Comparison of ENCODE assay signal across 1 cellular context in the genomic region with DNA sequence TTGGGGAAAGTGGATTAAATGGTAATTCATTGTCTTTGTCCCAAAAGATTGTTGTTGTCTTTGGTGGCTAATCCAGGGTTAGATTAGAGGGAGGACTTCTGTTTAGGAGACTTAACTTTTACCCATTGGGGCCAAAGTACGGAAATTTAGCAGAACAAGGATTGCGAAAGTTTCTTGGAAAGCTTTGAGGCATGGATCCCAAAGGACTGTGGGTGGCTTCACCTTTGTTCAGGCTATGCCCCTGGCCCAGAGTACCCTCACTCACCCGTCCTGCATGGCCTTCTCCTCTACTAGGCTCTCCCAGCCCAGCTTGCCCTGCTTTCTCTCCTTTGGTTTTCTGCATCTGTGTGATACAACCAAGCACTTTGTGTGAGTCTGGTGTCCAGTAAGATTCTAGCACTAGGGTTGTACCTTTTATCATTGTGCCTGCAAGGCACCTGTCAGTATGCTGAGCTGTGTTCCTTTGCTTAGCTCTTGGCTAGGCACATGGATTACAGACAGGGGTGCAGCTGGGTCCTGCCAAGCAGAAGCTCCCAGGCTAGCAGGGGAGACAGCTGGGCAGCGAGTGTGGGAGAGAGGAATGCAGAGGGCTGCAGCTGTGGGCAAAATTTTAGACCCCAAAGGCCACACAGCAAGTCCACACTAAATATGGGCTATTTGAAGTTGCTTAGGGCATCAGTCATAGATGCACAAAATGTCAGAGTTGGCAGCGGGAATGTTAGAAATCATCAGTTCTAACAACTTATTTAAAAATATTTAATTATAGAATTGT.
TF ChIP-seq lines count a peak whose summit lies in the region.

No MANE protein-coding gene starts in this region.

TF ChIP-seq in liver, 16 proteins besides CTCF, POLR2A, EP300 and RAD21 (continued from another document):
- TF ChIP-seq, protein P1, sequence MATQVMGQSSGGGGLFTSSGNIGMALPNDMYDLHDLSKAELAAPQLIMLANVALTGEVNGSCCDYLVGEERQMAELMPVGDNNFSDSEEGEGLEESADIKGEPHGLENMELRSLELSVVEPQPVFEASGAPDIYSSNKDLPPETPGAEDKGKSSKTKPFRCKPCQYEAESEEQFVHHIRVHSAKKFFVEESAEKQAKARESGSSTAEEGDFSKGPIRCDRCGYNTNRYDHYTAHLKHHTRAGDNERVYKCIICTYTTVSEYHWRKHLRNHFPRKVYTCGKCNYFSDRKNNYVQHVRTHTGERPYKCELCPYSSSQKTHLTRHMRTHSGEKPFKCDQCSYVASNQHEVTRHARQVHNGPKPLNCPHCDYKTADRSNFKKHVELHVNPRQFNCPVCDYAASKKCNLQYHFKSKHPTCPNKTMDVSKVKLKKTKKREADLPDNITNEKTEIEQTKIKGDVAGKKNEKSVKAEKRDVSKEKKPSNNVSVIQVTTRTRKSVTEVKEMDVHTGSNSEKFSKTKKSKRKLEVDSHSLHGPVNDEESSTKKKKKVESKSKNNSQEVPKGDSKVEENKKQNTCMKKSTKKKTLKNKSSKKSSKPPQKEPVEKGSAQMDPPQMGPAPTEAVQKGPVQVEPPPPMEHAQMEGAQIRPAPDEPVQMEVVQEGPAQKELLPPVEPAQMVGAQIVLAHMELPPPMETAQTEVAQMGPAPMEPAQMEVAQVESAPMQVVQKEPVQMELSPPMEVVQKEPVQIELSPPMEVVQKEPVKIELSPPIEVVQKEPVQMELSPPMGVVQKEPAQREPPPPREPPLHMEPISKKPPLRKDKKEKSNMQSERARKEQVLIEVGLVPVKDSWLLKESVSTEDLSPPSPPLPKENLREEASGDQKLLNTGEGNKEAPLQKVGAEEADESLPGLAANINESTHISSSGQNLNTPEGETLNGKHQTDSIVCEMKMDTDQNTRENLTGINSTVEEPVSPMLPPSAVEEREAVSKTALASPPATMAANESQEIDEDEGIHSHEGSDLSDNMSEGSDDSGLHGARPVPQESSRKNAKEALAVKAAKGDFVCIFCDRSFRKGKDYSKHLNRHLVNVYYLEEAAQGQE (IDR thresholded peaks at IDR 0.05) = no peak
- peak; percentile 26 for TF ChIP-seq FOXA2 (IDR thresholded peaks at IDR 0.05)
- TF ChIP-seq YY1 (IDR thresholded peaks at IDR 0.05) = peak; percentile 61
- TF ChIP-seq, protein P2, sequence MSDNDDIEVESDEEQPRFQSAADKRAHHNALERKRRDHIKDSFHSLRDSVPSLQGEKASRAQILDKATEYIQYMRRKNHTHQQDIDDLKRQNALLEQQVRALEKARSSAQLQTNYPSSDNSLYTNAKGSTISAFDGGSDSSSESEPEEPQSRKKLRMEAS (IDR thresholded peaks at IDR 0.05) = no peak
- no peak for TF ChIP-seq FOXA1 (IDR thresholded peaks at IDR 0.05)
- TF ChIP-seq TAF1 (conservative IDR thresholded peaks at IDR 0.05) = no peak
- peak; percentile 71 to 84 for TF ChIP-seq RXRA (IDR thresholded peaks at IDR 0.05)
- peak; percentile 71 for TF ChIP-seq HNF4G (IDR thresholded peaks at IDR 0.05)
- TF ChIP-seq GABPA (IDR thresholded peaks at IDR 0.05 in 1 of 2, conservative IDR thresholded peaks at IDR 0.05 in 1 of 2) = no peak
- TF ChIP-seq, protein P3, sequence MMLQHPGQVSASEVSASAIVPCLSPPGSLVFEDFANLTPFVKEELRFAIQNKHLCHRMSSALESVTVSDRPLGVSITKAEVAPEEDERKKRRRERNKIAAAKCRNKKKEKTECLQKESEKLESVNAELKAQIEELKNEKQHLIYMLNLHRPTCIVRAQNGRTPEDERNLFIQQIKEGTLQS (IDR thresholded peaks at IDR 0.05) = no peak
- peak in 1 of 2 donors; percentile 64 for TF ChIP-seq JUND (IDR thresholded peaks at IDR 0.05)
- TF ChIP-seq EGR1 (IDR thresholded peaks at IDR 0.05; ENCODE audit: low read depth in 2 of 2) = no peak
- TF ChIP-seq, protein P4, sequence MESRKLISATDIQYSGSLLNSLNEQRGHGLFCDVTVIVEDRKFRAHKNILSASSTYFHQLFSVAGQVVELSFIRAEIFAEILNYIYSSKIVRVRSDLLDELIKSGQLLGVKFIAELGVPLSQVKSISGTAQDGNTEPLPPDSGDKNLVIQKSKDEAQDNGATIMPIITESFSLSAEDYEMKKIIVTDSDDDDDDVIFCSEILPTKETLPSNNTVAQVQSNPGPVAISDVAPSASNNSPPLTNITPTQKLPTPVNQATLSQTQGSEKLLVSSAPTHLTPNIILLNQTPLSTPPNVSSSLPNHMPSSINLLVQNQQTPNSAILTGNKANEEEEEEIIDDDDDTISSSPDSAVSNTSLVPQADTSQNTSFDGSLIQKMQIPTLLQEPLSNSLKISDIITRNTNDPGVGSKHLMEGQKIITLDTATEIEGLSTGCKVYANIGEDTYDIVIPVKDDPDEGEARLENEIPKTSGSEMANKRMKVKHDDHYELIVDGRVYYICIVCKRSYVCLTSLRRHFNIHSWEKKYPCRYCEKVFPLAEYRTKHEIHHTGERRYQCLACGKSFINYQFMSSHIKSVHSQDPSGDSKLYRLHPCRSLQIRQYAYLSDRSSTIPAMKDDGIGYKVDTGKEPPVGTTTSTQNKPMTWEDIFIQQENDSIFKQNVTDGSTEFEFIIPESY (IDR thresholded peaks at IDR 0.05) = peak; percentile 13
